In the genomic region with DNA sequence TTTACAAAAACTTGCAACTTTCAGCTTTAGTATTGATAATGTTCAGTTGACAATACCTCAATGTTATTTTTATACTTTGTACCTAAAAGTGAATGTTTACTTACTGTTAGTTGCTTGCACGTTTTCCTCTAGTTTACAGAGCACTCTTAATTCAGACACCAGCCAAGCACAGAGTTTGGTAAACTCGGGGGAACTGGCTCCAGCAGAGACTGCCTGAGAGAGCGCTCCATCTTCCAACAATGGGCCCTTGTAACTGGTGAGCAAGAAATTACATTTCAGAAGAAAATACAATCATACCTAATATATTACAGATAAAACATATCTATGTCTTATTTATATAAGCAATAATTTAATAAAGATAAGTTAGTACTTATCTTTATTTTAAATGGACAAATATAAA, we compare ENCODE assay signal across 18 cellular contexts. TPM values are rescaled to one million over a fixed set of nuclear protein-coding genes. Genes with fewer than 3 reads are reported as not detected.
DNase-seq lines count a peak whose midpoint lies in the region; ATAC-seq, FAIRE-seq and TF ChIP-seq lines count a peak whose summit lies in the region.
"Had no signal": no experiment of that assay in that cellular context is flagged by ENCODE, and none has a peak within 500 bp of the region (broad histone marks: within the 10 kb centered on the region; RNA-seq: fewer than 3 reads in every experiment).

No MANE protein-coding gene starts in this region.

- no peak for DNase-seq in GM23338 (ENCODE audit: low spot score)
- no peak for DNase-seq in frontal cortex (ENCODE audit: low spot score in 2 of 2)
- DNase-seq in pons (ENCODE audit: low spot score): peak; percentile 72
- no peak for DNase-seq in occipital lobe (lab: John Stamatoyannopoulos, UW)
- no peak for DNase-seq in COR-L47 (lab: John Stamatoyannopoulos, UW)
- DNase-seq: Calu3; DMS53; MV-4-11; NCI-H1417; NCI-H1930; NCI-H69; NK-92 treated with Interleukin-12 subunit alpha and Interleukin-12 subunit beta, amount 100 ng/mL, for 24 hours; OCI-M1; SHP77 treated with DMSO at 0.1 percent for 48 hours had no signal

- H3F3A ChIP-seq in GM23338 (replicated peaks; ENCODE audit: low read depth): no peaks in the 10 kb centered on the region

- no peak overlapping the region for H3K27ac ChIP-seq in GM23338 (ENCODE audit: low read depth)

- no peak overlapping the region for H3K4me3 ChIP-seq in GM23338

- H2AFZ ChIP-seq in GM23338: no peak overlapping the region

- H3K36me3 Mint-ChIP-seq in GM23338 (ENCODE audit: low read depth): peaks cover 41% of the 10 kb centered on the region
- peaks cover 59% of the 10 kb centered on the region for H3K36me3 Mint-ChIP-seq in activated T-helper 17 cell treated with anti-CD3 and anti-CD28 coated beads, Interleukin-2, amount 50 U/mL, for 72 hours (ENCODE audit: low read depth)

- peaks cover 22% of the 10 kb centered on the region; the same call in 1 of the 2 replicates for H3K36me3 ChIP-seq in GM23338 (ENCODE audit: insufficient read depth)

- peaks cover 77% of the 10 kb centered on the region for H3K79me2 ChIP-seq in GM23338 (replicated peaks; ENCODE audit: insufficient read depth)

- no peak overlapping the region for H3K4me3 Mint-ChIP-seq in GM23338
- H3K4me3 Mint-ChIP-seq in activated T-helper 17 cell treated with anti-CD3 and anti-CD28 coated beads, Interleukin-2, amount 50 U/mL, for 72 hours: no peak overlapping the region
- H3K4me3 Mint-ChIP-seq: CD14-positive monocyte had no signal

- H3K4me2 ChIP-seq in GM23338: no peak overlapping the region

- H4K20me1 ChIP-seq in GM23338 (replicated peaks; ENCODE audit: insufficient read depth): no peaks in the 10 kb centered on the region

- H3K4me1 ChIP-seq in GM23338 (ENCODE audit: insufficient read depth): peaks cover 11% of the 10 kb centered on the region

- H3K27me3 Mint-ChIP-seq in GM23338 (ENCODE audit: insufficient read depth, low read depth, poor library complexity): peaks cover 9% of the 10 kb centered on the region
- no peaks in the 10 kb centered on the region for H3K27me3 Mint-ChIP-seq in activated T-helper 17 cell treated with anti-CD3 and anti-CD28 coated beads, Interleukin-2, amount 50 U/mL, for 72 hours

- H3K9me2 ChIP-seq in GM23338 (ENCODE audit: insufficient read depth): no peaks in the 10 kb centered on the region

- no peak for TF ChIP-seq CTCF in GM23338 (conservative IDR thresholded peaks at IDR 0.05; ENCODE audit: low read depth in 2 of 2)

- H3K27ac Mint-ChIP-seq in GM23338: 0 out of 2 replicates have a peak overlapping the region, but pooled peaks have one; percentile 10
- peak overlapping the region; percentile 56 for H3K27ac Mint-ChIP-seq in activated T-helper 17 cell treated with anti-CD3 and anti-CD28 coated beads, Interleukin-2, amount 50 U/mL, for 72 hours
- H3K27ac Mint-ChIP-seq: CD14-positive monocyte had no signal

- FAIRE-seq in frontal cortex (lab: Jason Lieb, UNC): peak; percentile 36

- no peaks in the 10 kb centered on the region for H3K27me3 ChIP-seq in GM23338 (ENCODE audit: insufficient read depth)

- no peak for ATAC-seq in GM23338
- ATAC-seq in activated T-helper 17 cell treated with anti-CD3 and anti-CD28 coated beads, Interleukin-2, amount 50 U/mL, for 72 hours (replicated peaks): no peak
- ATAC-seq in HG02970 (IDR thresholded peaks at IDR 0.05; ENCODE audit: low FRiP score, unreplicated experiment): no peak
- ATAC-seq: HCT116 had no signal

- H3K4me1 Mint-ChIP-seq in GM23338: peaks cover 8% of the 10 kb centered on the region; the same call in 2 of the 3 replicates
- peaks cover 27% of the 10 kb centered on the region for H3K4me1 Mint-ChIP-seq in activated T-helper 17 cell treated with anti-CD3 and anti-CD28 coated beads, Interleukin-2, amount 50 U/mL, for 72 hours

- H3K9me3 Mint-ChIP-seq in GM23338: no peaks in the 10 kb centered on the region
- H3K9me3 Mint-ChIP-seq in activated T-helper 17 cell treated with anti-CD3 and anti-CD28 coated beads, Interleukin-2, amount 50 U/mL, for 72 hours: no peaks in the 10 kb centered on the region
- H3K9me3 Mint-ChIP-seq: CD14-positive monocyte had no signal

TF ChIP-seq in GM23338, 12 proteins besides CTCF, POLR2A, EP300 and RAD21 (continues in another document):
- TF ChIP-seq, protein P1, sequence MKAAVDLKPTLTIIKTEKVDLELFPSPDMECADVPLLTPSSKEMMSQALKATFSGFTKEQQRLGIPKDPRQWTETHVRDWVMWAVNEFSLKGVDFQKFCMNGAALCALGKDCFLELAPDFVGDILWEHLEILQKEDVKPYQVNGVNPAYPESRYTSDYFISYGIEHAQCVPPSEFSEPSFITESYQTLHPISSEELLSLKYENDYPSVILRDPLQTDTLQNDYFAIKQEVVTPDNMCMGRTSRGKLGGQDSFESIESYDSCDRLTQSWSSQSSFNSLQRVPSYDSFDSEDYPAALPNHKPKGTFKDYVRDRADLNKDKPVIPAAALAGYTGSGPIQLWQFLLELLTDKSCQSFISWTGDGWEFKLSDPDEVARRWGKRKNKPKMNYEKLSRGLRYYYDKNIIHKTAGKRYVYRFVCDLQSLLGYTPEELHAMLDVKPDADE (IDR thresholded peaks at IDR 0.05): no peak
- TF ChIP-seq ZNF114 (CRISPR knock-in tag; IDR thresholded peaks at IDR 0.05) (no peak), NANOG (IDR thresholded peaks at IDR 0.05; ENCODE audit: borderline replicate concordance) (no peak), CREB1 (CRISPR knock-in tag; IDR thresholded peaks at IDR 0.05; ENCODE audit: low read depth) (no peak), EZH2phosphoT487 (IDR thresholded peaks at IDR 0.05; ENCODE audit: unreplicated experiment) (no peak), POLR2AphosphoS5 (IDR thresholded peaks at IDR 0.05; ENCODE audit: low read depth) (no peak), EZH2 (IDR thresholded peaks at IDR 0.05; ENCODE audit: low read depth, unreplicated experiment) (no peak), JUNB (IDR thresholded peaks at IDR 0.05; ENCODE audit: unreplicated experiment) (no peak)
- TF ChIP-seq, protein P2, sequence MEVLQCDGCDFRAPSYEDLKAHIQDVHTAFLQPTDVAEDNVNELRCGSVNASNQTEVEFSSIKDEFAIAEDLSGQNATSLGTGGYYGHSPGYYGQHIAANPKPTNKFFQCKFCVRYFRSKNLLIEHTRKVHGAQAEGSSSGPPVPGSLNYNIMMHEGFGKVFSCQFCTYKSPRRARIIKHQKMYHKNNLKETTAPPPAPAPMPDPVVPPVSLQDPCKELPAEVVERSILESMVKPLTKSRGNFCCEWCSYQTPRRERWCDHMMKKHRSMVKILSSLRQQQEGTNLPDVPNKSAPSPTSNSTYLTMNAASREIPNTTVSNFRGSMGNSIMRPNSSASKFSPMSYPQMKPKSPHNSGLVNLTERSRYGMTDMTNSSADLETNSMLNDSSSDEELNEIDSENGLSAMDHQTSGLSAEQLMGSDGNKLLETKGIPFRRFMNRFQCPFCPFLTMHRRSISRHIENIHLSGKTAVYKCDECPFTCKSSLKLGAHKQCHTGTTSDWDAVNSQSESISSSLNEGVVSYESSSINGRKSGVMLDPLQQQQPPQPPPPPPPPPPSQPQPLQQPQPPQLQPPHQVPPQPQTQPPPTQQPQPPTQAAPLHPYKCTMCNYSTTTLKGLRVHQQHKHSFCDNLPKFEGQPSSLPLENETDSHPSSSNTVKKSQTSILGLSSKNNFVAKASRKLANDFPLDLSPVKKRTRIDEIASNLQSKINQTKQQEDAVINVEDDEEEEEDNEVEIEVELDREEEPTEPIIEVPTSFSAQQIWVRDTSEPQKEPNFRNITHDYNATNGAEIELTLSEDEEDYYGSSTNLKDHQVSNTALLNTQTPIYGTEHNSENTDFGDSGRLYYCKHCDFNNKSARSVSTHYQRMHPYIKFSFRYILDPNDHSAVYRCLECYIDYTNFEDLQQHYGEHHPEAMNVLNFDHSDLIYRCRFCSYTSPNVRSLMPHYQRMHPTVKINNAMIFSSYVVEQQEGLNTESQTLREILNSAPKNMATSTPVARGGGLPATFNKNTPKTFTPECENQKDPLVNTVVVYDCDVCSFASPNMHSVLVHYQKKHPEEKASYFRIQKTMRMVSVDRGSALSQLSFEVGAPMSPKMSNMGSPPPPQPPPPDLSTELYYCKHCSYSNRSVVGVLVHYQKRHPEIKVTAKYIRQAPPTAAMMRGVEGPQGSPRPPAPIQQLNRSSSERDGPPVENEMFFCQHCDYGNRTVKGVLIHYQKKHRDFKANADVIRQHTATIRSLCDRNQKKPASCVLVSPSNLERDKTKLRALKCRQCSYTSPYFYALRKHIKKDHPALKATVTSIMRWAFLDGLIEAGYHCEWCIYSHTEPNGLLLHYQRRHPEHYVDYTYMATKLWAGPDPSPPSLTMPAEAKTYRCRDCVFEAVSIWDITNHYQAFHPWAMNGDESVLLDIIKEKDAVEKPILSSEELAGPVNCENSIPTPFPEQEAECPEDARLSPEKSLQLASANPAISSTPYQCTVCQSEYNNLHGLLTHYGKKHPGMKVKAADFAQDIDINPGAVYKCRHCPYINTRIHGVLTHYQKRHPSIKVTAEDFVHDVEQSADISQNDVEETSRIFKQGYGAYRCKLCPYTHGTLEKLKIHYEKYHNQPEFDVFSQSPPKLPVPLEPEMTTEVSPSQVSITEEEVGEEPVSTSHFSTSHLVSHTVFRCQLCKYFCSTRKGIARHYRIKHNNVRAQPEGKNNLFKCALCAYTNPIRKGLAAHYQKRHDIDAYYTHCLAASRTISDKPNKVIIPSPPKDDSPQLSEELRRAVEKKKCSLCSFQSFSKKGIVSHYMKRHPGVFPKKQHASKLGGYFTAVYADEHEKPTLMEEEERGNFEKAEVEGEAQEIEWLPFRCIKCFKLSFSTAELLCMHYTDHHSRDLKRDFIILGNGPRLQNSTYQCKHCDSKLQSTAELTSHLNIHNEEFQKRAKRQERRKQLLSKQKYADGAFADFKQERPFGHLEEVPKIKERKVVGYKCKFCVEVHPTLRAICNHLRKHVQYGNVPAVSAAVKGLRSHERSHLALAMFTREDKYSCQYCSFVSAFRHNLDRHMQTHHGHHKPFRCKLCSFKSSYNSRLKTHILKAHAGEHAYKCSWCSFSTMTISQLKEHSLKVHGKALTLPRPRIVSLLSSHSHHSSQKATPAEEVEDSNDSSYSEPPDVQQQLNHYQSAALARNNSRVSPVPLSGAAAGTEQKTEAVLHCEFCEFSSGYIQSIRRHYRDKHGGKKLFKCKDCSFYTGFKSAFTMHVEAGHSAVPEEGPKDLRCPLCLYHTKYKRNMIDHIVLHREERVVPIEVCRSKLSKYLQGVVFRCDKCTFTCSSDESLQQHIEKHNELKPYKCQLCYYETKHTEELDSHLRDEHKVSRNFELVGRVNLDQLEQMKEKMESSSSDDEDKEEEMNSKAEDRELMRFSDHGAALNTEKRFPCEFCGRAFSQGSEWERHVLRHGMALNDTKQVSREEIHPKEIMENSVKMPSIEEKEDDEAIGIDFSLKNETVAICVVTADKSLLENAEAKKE (CRISPR knock-in tag; IDR thresholded peaks at IDR 0.05): no peak

RNA-seq across cellular contexts. Expression of gene FAM98A, which starts 3.7 kb away (rescaled TPM):
- total RNA-seq in GM23338 (2014; rRNA removed; shearing (Covaris generic)): 68.6 and 78.8 TPM in 2 replicates
- 148 and 149 TPM in 2 replicates for polyA plus RNA-seq in GM23338 (2016; fragmentation: Nextera tagmentation; extraction: Ambion mirVana)
- total RNA-seq in activated T-helper 17 cell treated with anti-CD3 and anti-CD28 coated beads, Interleukin-2, amount 50 U/mL, for 72 hours: 10 to 100 TPM; 24.0 to 72.6 TPM
- total RNA-seq in frontal cortex: 12.2 TPM
- total RNA-seq in occipital lobe: 15.8 TPM
